Comparison of ENCODE assay signal across 11 cellular contexts in genomic region chr5:141778211-141778610, GRCh38.
DNase-seq lines count a peak whose midpoint lies in the region; FAIRE-seq and TF ChIP-seq lines count a peak whose summit lies in the region.
"Had no signal": no experiment of that assay in that cellular context is flagged by ENCODE, and none has a peak within 500 bp of the region (broad histone marks: within the 10 kb centered on the region; RNA-seq: fewer than 3 reads in every experiment).

No MANE protein-coding gene starts in this region.

- H3K79me1 ChIP-seq in mesenchymal stem cell (replicated peaks; ENCODE audit: low read length, poor library complexity, severe bottlenecking) = no peaks in the 10 kb centered on the region

- H3K9me3 Mint-ChIP-seq in T-helper 2 cell treated with Interferon-gamma antibody and Interleukin-4, amounts not matched to agents 5 μg/mL and 100 μg/mL, for 36 hours = no peaks in the 10 kb centered on the region

- no peak overlapping the region for H3K9ac ChIP-seq in mesenchymal stem cell (ENCODE audit: low read length)

- no peak overlapping the region for H3K4me3 ChIP-seq in astrocyte of the spinal cord (ENCODE audit: low read depth, low read length)
- no peak overlapping the region for H3K4me3 ChIP-seq in mesenchymal stem cell (ENCODE audit: insufficient read depth in 1 of 2, low read depth in 1 of 2, low read length in 2 of 2)
- no peak overlapping the region for H3K4me3 ChIP-seq in small intestine (ENCODE audit: low read depth in 1 of 2, low read length in 2 of 2)
- H3K4me3 ChIP-seq: psoas muscle had no signal

- H2BK15ac ChIP-seq in mesenchymal stem cell (ENCODE audit: low read depth, poor library complexity, severe bottlenecking) = no peak overlapping the region

- in situ Hi-C loops in astrocyte of the spinal cord (cut with HindIII; ENCODE audit: low sequenced_read_pairs) = no loop called here

- FAIRE-seq in small intestine (lab: Jason Lieb, UNC) = no peak

- no peak overlapping the region for H3K27ac ChIP-seq in mesenchymal stem cell (ENCODE audit: low read length, poor library complexity, severe bottlenecking)
- no peak overlapping the region for H3K27ac ChIP-seq in small intestine (ENCODE audit: low read depth in 1 of 2, low read length in 1 of 2)
- H3K27ac ChIP-seq: psoas muscle had no signal

- H3K4me2 ChIP-seq in mesenchymal stem cell (ENCODE audit: low read length, poor library complexity, severe bottlenecking) = no peak overlapping the region

- H3K36me3 ChIP-seq in mesenchymal stem cell (ENCODE audit: control insufficient read depth in 1 of 2, insufficient read depth in 2 of 2, low read depth in 1 of 2, low read length in 2 of 2) (no peaks in the 10 kb centered on the region), small intestine (ENCODE audit: control insufficient read depth in 2 of 2, insufficient read depth in 2 of 2, low read length in 2 of 2) (no peaks in the 10 kb centered on the region)

- H3K27me3 ChIP-seq in mesenchymal stem cell (ENCODE audit: control insufficient read depth in 1 of 2, insufficient read depth in 1 of 2, low read length in 2 of 2) = peaks cover 28 to 39% of the 10 kb centered on the region in 2 experiments
- no peaks in the 10 kb centered on the region for H3K27me3 ChIP-seq in small intestine (ENCODE audit: control insufficient read depth in 2 of 2, insufficient read depth in 2 of 2, low read length in 2 of 2)

- DNase-seq in AG20443 (ENCODE audit: low spot score) = peak; percentile 68
- peak; percentile 49 for DNase-seq in HPDE6-E6E7 (ENCODE audit: extremely low spot score)
- DNase-seq in astrocyte of the spinal cord (ENCODE audit: low read depth, low spot score) = peak; percentile 61
- DNase-seq in mesenchymal stem cell = peak; percentile 75
- DNase-seq in T-helper 2 cell treated with Interferon-gamma antibody and Interleukin-4, amounts not matched to agents 5 μg/mL and 100 μg/mL, for 36 hours (ENCODE audit: low spot score) = no peak
- DNase-seq in superior temporal gyrus (ENCODE audit: extremely low spot score) = no peak
- no peak for DNase-seq in small intestine
- no peak for DNase-seq in activated CD4-positive, alpha-beta T cell treated with anti-CD3 and anti-CD28 coated beads for 4 hours
- DNase-seq: DMS79 treated with DMSO at 0.1 percent for 48 hours, MV-4-11 had no signal

- no peak overlapping the region for H4K8ac ChIP-seq in mesenchymal stem cell (ENCODE audit: low read length)

- no peak overlapping the region for H4K91ac ChIP-seq in mesenchymal stem cell (ENCODE audit: low read length)

- no peak overlapping the region for H3K23ac ChIP-seq in mesenchymal stem cell (ENCODE audit: low read length in 2 of 2)

- no peak overlapping the region for H3K14ac ChIP-seq in mesenchymal stem cell (ENCODE audit: low read length in 2 of 2)

- no peaks in the 10 kb centered on the region for H3K4me1 Mint-ChIP-seq in T-helper 2 cell treated with Interferon-gamma antibody and Interleukin-4, amounts not matched to agents 5 μg/mL and 100 μg/mL, for 36 hours (ENCODE audit: low read depth)

- H2BK12ac ChIP-seq in mesenchymal stem cell (ENCODE audit: low read length in 2 of 2) = no peak overlapping the region

- no peak overlapping the region for H2BK120ac ChIP-seq in mesenchymal stem cell (ENCODE audit: low read depth, low read length)

- H2AK5ac ChIP-seq in mesenchymal stem cell (ENCODE audit: low read length, severe bottlenecking) = no peak overlapping the region

- no peak overlapping the region for H3K27ac Mint-ChIP-seq in T-helper 2 cell treated with Interferon-gamma antibody and Interleukin-4, amounts not matched to agents 5 μg/mL and 100 μg/mL, for 36 hours

- H3K4ac ChIP-seq in mesenchymal stem cell (ENCODE audit: low read depth in 1 of 2, low read length in 2 of 2) = no peak overlapping the region

- 21% methylated on average over 7 of the region's 11 CpGs for WGBS in mesenchymal stem cell
- WGBS in small intestine, 3 donors = 54 to 75% (median 67%) methylated on average over 11 of the region's 11 CpGs

- H2AFZ ChIP-seq in mesenchymal stem cell (ENCODE audit: low read depth, low read length) = no peak overlapping the region

- H2BK5ac ChIP-seq in mesenchymal stem cell (ENCODE audit: low read depth, low read length, poor library complexity, severe bottlenecking) = no peak overlapping the region

- no peak for TF ChIP-seq CTCF in astrocyte of the spinal cord (IDR thresholded peaks at IDR 0.05; ENCODE audit: low read depth, low read length)

- no peaks in the 10 kb centered on the region for H3K36me3 Mint-ChIP-seq in T-helper 2 cell treated with Interferon-gamma antibody and Interleukin-4, amounts not matched to agents 5 μg/mL and 100 μg/mL, for 36 hours (ENCODE audit: low read depth)

- H3K9me3 ChIP-seq in mesenchymal stem cell (ENCODE audit: control insufficient read depth, low read length) (no peaks in the 10 kb centered on the region), small intestine (ENCODE audit: control insufficient read depth, low read depth) (no peaks in the 10 kb centered on the region)
- H3K9me3 ChIP-seq: psoas muscle had no signal

- no peaks in the 10 kb centered on the region for H3K27me3 Mint-ChIP-seq in T-helper 2 cell treated with Interferon-gamma antibody and Interleukin-4, amounts not matched to agents 5 μg/mL and 100 μg/mL, for 36 hours (ENCODE audit: low read depth)

- H3K4me1 ChIP-seq in mesenchymal stem cell (ENCODE audit: control insufficient read depth, insufficient read depth, low read depth, low read length) = peaks cover 30% of the 10 kb centered on the region
- H3K4me1 ChIP-seq in small intestine (ENCODE audit: control insufficient read depth in 2 of 2, insufficient read depth in 1 of 2, low read depth in 1 of 2, low read length in 1 of 2) = no peaks in the 10 kb centered on the region
- H3K4me1 ChIP-seq: psoas muscle had no signal

- H3K18ac ChIP-seq in mesenchymal stem cell (ENCODE audit: low read depth in 1 of 2, low read length in 2 of 2) = no peak overlapping the region

- no peak overlapping the region for H3K4me3 Mint-ChIP-seq in T-helper 2 cell treated with Interferon-gamma antibody and Interleukin-4, amounts not matched to agents 5 μg/mL and 100 μg/mL, for 36 hours

Comparison
In these comparisons a context has a peak if more than half of its experiments do, and no peak if none do; other contexts are left out.
1. DNase-seq: peak in AG20443 (single experiment), HPDE6-E6E7 (single experiment), astrocyte of the spinal cord (single experiment) and mesenchymal stem cell (single experiment); none in T-helper 2 cell treated with Interferon-gamma antibody and Interleukin-4, amounts not matched to agents 5 μg/mL and 100 μg/mL, for 36 hours (single experiment), superior temporal gyrus (single experiment), small intestine (single experiment) and activated CD4-positive, alpha-beta T cell treated with anti-CD3 and anti-CD28 coated beads for 4 hours (0 of 2).